8 cellular contexts compared by ENCODE assay signal in the genomic region with DNA sequence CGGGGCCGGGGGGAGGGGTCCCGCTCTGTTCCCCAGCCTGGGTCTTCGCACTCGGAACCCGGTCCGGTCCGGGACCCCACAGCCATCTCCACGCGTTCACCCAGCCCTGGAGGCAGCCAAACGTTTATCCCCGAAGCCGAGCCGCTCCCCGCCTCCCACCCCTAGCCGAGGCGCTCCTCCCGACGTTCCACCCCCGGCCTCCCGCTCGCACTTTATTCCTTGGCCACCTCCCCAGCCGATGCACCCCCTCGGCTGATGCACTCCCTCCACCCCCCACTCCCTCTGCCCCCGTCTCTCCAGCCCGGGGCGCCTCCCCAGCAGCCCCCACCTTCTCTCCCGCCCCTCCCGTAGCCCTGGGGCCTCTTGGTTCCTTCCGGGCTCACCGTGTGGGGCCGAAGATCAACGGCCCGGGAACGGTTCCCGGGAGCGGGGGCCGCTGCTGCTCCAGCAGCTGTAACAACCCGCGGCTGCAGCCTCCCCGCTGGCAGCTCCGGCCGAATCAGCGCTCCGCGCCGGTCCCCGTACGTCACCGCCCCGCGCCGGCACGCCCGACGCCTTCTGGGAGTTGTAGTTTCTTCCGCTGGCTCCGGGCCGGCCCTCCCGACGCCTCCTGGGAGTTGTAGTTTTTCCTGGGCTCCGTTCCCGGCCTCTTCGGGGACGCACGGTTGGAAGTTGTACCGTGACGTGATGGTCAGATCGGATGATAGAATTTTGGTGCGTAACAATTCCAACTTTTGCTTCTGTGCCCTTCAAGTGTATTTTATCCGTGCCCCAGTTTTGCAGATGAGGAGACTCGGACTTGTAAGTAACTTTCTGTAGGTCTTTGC. TPM values are rescaled to one million over a fixed set of nuclear protein-coding genes. Genes with fewer than 3 reads are reported as not detected.
DNase-seq lines count a peak whose midpoint lies in the region; ATAC-seq and TF ChIP-seq lines count a peak whose summit lies in the region.

A gene with protein sequence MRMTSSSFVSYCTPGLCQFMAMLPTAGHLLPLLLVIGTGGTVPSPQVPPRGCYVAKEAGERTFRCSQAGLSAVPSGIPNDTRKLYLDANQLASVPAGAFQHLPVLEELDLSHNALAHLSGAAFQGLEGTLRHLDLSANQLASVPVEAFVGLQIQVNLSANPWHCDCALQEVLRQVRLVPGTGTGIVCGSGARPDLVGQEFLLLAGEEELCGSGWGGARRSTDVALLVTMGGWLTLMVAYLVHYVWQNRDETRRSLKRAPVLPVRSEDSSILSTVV (plus strand): TSS at position 632 of the 827 bp plus-strand sequence. CDS start 13,792 bp downstream, outside the sequence.
A gene with protein sequence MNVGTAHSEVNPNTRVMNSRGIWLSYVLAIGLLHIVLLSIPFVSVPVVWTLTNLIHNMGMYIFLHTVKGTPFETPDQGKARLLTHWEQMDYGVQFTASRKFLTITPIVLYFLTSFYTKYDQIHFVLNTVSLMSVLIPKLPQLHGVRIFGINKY (minus strand): TSS at position 501 of the 827 bp plus-strand sequence. CDS start 3,398 bp downstream, outside the sequence.

- in situ Hi-C loops in astrocyte of the cerebellum (cut with HindIII; ENCODE audit: low sequenced_read_pairs): no loop called here

- intact Hi-C loops in aorta (cut with DNase I): loop anchor here in 1 of 2 donors (5.0 kb wide), 1 partner anchor 50 kb away; no protein-coding TSS in a partner anchor

- no peak for TF ChIP-seq CTCF in astrocyte of the cerebellum (IDR thresholded peaks at IDR 0.05; ENCODE audit: low read depth, low read length, missing control alignments)

- H3K27me3 ChIP-seq in rectal smooth muscle tissue (ENCODE audit: control insufficient read depth, insufficient read depth, low read length): no peaks in the 10 kb centered on the region
- H3K27me3 ChIP-seq in aorta (ENCODE audit: control insufficient read depth in 1 of 2, insufficient read depth in 2 of 2, low read length in 1 of 2): no peaks in the 10 kb centered on the region

- WGBS in aorta, 2 donors: 1% methylated on average over 43 to 72 of the region's 72 CpGs

- H3K4me1 ChIP-seq in rectal smooth muscle tissue (ENCODE audit: control insufficient read depth, insufficient read depth, low read length) (peaks cover 14% of the 10 kb centered on the region), aorta (ENCODE audit: control insufficient read depth in 1 of 2, insufficient read depth in 2 of 2, low read length in 2 of 2) (peaks cover 3 to 6% of the 10 kb centered on the region in 2 donors)

- H3K27ac ChIP-seq in rectal smooth muscle tissue (ENCODE audit: low read depth, low read length) (peak within 1 kb of the TSS; percentile 87), aorta (ENCODE audit: low read depth in 1 of 2, low read length in 2 of 2) (peak within 1 kb of the TSS; percentile 99 to 100)

- H3K4me3 ChIP-seq in astrocyte of the cerebellum (ENCODE audit: low read depth, low read length): peak within 1 kb of the TSS; percentile 78
- peak within 1 kb of the TSS; percentile 81 for H3K4me3 ChIP-seq in rectal smooth muscle tissue (ENCODE audit: low read length)
- H3K4me3 ChIP-seq in aorta (ENCODE audit: low read length in 2 of 2): peak within 1 kb of the TSS; percentile 76 to 97

- peak; percentile 71 for DNase-seq in NCI-H2029 (lab: John Stamatoyannopoulos, UW)
- peak; percentile 84 for DNase-seq in T-helper 9 cell
- peak; percentile 86 for DNase-seq in astrocyte of the cerebellum (ENCODE audit: low read depth)
- DNase-seq in hepatic stellate cell (ENCODE audit: low spot score): peak; percentile 91
- DNase-seq in aorta: peak; percentile 96 to 98

- peak within 1 kb of the TSS; percentile 58 for H3K9ac ChIP-seq in rectal smooth muscle tissue (ENCODE audit: low read length)

- H3K36me3 ChIP-seq in rectal smooth muscle tissue (ENCODE audit: control insufficient read depth, insufficient read depth, low read length): peaks cover 16% of the 10 kb centered on the region
- peaks cover 0 to 7% of the 10 kb centered on the region in 2 donors for H3K36me3 ChIP-seq in aorta (ENCODE audit: control insufficient read depth in 1 of 2, insufficient read depth in 2 of 2, low read length in 1 of 2)

- ATAC-seq in GM18498 (IDR thresholded peaks at IDR 0.05; ENCODE audit: unreplicated experiment) (peak; percentile 79), HG02970 (IDR thresholded peaks at IDR 0.05; ENCODE audit: low FRiP score, unreplicated experiment) (peak; percentile 77), aorta (ENCODE audit: low FRiP score) (peak; percentile 96)

- no peaks in the 10 kb centered on the region for H3K9me3 ChIP-seq in aorta (ENCODE audit: control insufficient read depth, low read length)

RNA-seq across cellular contexts. Expression of the first gene that starts in this region (rescaled TPM):
- total RNA-seq in aorta: not detected
- not detected for polyA plus RNA-seq in aorta

RNA-seq across cellular contexts. Expression of the second gene that starts in this region (rescaled TPM):
- 10 to 100 TPM; 44.2 to 45.0 TPM for total RNA-seq in aorta
- polyA plus RNA-seq in aorta: 10 to 100 TPM; 50.4 to 74.0 TPM

Comparison
In these comparisons a context has a peak if more than half of its experiments do, and no peak if none do; other contexts are left out.
1. Peak in every context shown above with its lines: DNase-seq, ATAC-seq, H3K4me3 ChIP-seq and H3K27ac ChIP-seq.